ENCODE assay signal across 9 cellular contexts in genomic region chrX:55490121-55490520, GRCh38. TPM values are rescaled to one million over a fixed set of nuclear protein-coding genes. Genes with fewer than 3 reads are reported as not detected.
A peak's percentile ranks its signal among the peaks of the same experiment; 100 is the strongest.
DNase-seq lines count a peak whose midpoint lies in the region; ATAC-seq, FAIRE-seq and TF ChIP-seq lines count a peak whose summit lies in the region.
"Had no signal": no experiment of that assay in that cellular context is flagged by ENCODE, and none has a peak within 500 bp of the region (broad histone marks: within the 10 kb centered on the region; RNA-seq: fewer than 3 reads in every experiment).

No MANE protein-coding gene starts in this region.

- H3K4me1 Mint-ChIP-seq in CD8-positive, alpha-beta memory T cell: peaks cover 8 to 16% (median 10%) of the 10 kb centered on the region in 3 donors

- H3K4me2 ChIP-seq in parathyroid adenoma (ENCODE audit: low read length): peak overlapping the region; percentile 94

- peak overlapping the region; percentile 81 for H3K4me3 ChIP-seq in CD8-positive, alpha-beta memory T cell (ENCODE audit: low read length)
- H3K4me3 ChIP-seq in Peyer's patch: peak overlapping the region in 3 of 4 donors; percentile 59 to 66 (median 59)
- peak overlapping the region; percentile 65 for H3K4me3 ChIP-seq in epithelial cell of esophagus (ENCODE audit: low read length)
- peak overlapping the region; percentile 88 for H3K4me3 ChIP-seq in parathyroid adenoma (ENCODE audit: low read depth, low read length)
- no peak overlapping the region for H3K4me3 ChIP-seq in small intestine (ENCODE audit: low read depth in 1 of 2, low read length in 2 of 2)

- H3K27ac Mint-ChIP-seq in CD8-positive, alpha-beta memory T cell: peak overlapping the region in 4 of 8 donors; percentile 58 to 96 (median 88)

- H3K4me3 Mint-ChIP-seq in CD8-positive, alpha-beta memory T cell: peak overlapping the region; percentile 93 to 97 (median 93)

- WGBS in small intestine, 3 donors: 56 to 69% (median 66%) methylated on average over 4 of the region's 4 CpGs

- peaks cover 0 to 2% of the 10 kb centered on the region in 2 donors for H3K27me3 Mint-ChIP-seq in CD8-positive, alpha-beta memory T cell

- no peaks in the 10 kb centered on the region for H3K79me2 ChIP-seq in parathyroid adenoma

- H2AFZ ChIP-seq in parathyroid adenoma: peak overlapping the region; percentile 80

- no peaks in the 10 kb centered on the region for H3K9me3 Mint-ChIP-seq in CD8-positive, alpha-beta memory T cell

- peaks cover 6% of the 10 kb centered on the region for H3K4me1 ChIP-seq in CD8-positive, alpha-beta memory T cell (ENCODE audit: insufficient read depth, low read length)
- H3K4me1 ChIP-seq in Peyer's patch (peaks cover 0 to 7% (median 0%) of the 10 kb centered on the region in 4 donors), parathyroid adenoma (no peaks in the 10 kb centered on the region), small intestine (ENCODE audit: control insufficient read depth in 2 of 2, insufficient read depth in 1 of 2, low read depth in 1 of 2, low read length in 1 of 2) (no peaks in the 10 kb centered on the region)

- DNase-seq in CD8-positive, alpha-beta memory T cell: no peak
- DNase-seq in Peyer's patch: no peak
- no peak for DNase-seq in epithelial cell of esophagus (ENCODE audit: low read depth)
- DNase-seq in GM10266 (ENCODE audit: extremely low spot score): no peak
- no peak for DNase-seq in small intestine
- DNase-seq in HuH-7 (ENCODE audit: low spot score): no peak
- DNase-seq: NCI-H1048 had no signal

- H3K27me3 ChIP-seq in CD8-positive, alpha-beta memory T cell (ENCODE audit: insufficient read depth, low read length, poor library complexity, severe bottlenecking): no peaks in the 10 kb centered on the region
- H3K27me3 ChIP-seq in Peyer's patch: no peaks in the 10 kb centered on the region
- H3K27me3 ChIP-seq in parathyroid adenoma (ENCODE audit: control insufficient read depth, insufficient read depth, low read length): no peaks in the 10 kb centered on the region
- no peaks in the 10 kb centered on the region for H3K27me3 ChIP-seq in small intestine (ENCODE audit: control insufficient read depth in 2 of 2, insufficient read depth in 2 of 2, low read length in 2 of 2)

- H3K36me3 ChIP-seq in CD8-positive, alpha-beta memory T cell (ENCODE audit: insufficient read depth, low read length): no peaks in the 10 kb centered on the region
- no peaks in the 10 kb centered on the region for H3K36me3 ChIP-seq in Peyer's patch
- no peaks in the 10 kb centered on the region for H3K36me3 ChIP-seq in parathyroid adenoma (ENCODE audit: control insufficient read depth, insufficient read depth, low read length)
- no peaks in the 10 kb centered on the region for H3K36me3 ChIP-seq in small intestine (ENCODE audit: control insufficient read depth in 2 of 2, insufficient read depth in 2 of 2, low read length in 2 of 2)

- ATAC-seq in GM21723 (IDR thresholded peaks at IDR 0.05; ENCODE audit: unreplicated experiment): no peak

- H3K9ac ChIP-seq in parathyroid adenoma: peak overlapping the region; percentile 76

- POLR2A ChIA-PET in CD8-positive, alpha-beta memory T cell (lab: Charles Lee): no interaction called here

- H3K27ac ChIP-seq in CD8-positive, alpha-beta memory T cell (ENCODE audit: low read depth, low read length): peak overlapping the region; percentile 78
- H3K27ac ChIP-seq in Peyer's patch (peak overlapping the region in 3 of 4 donors; percentile 84 to 87 (median 86)), parathyroid adenoma (peak overlapping the region; percentile 99), small intestine (ENCODE audit: low read depth in 1 of 2, low read length in 1 of 2) (peak overlapping the region in 1 of 2 donors; percentile 96)

- CTCF ChIA-PET in CD8-positive, alpha-beta memory T cell (lab: Charles Lee): interaction anchor here (1.3 kb wide), 1 partner anchor 759 kb away, joined by 3 read pairs; no protein-coding TSS in a partner anchor

- no peak for TF ChIP-seq CTCF in Peyer's patch (IDR thresholded peaks at IDR 0.05)
- no peak for TF ChIP-seq CTCF in epithelial cell of esophagus (IDR thresholded peaks at IDR 0.05; ENCODE audit: insufficient read depth, low read depth, low read length, missing control alignments)
- no peak for TF ChIP-seq CTCF in parathyroid adenoma (IDR thresholded peaks at IDR 0.05)
- no peak for TF ChIP-seq CTCF in GM10266 (IDR thresholded peaks at IDR 0.05; ENCODE audit: control insufficient read depth, insufficient read depth, low read depth, missing control alignments)

- no peak for TF ChIP-seq POLR2A in Peyer's patch (IDR thresholded peaks at IDR 0.05)

- FAIRE-seq in small intestine (lab: Jason Lieb, UNC): no peak

- H3K36me3 Mint-ChIP-seq in CD8-positive, alpha-beta memory T cell: peaks cover 0 to 9% (median 0%) of the 10 kb centered on the region in 3 donors

- H3K9me3 ChIP-seq in CD8-positive, alpha-beta memory T cell (ENCODE audit: low read length): no peaks in the 10 kb centered on the region
- H3K9me3 ChIP-seq in Peyer's patch (no peaks in the 10 kb centered on the region), parathyroid adenoma (ENCODE audit: control insufficient read depth, low read length) (no peaks in the 10 kb centered on the region), small intestine (ENCODE audit: control insufficient read depth, low read depth) (no peaks in the 10 kb centered on the region)

RNA-seq across cellular contexts. Expression of gene USP51, which starts 0.5 kb away (rescaled TPM):
- total RNA-seq in CD8-positive, alpha-beta memory T cell: 1 to 10 TPM in 1 of 2 experiments, under 1 TPM in 1; 0.89 to 1.6 TPM
- polyA plus RNA-seq in CD8-positive, alpha-beta memory T cell: 0.14 TPM
- under 1 TPM; 0.18 to 0.83 (median 0.54) TPM for total RNA-seq in Peyer's patch
- polyA plus RNA-seq in small intestine: under 1 TPM in 1 of 3 donors, not detected in 2; 0.40 TPM

RNA-seq across cellular contexts. Expression of gene MAGEH1, which starts 38.2 kb away (rescaled TPM):
- 10 to 100 TPM; 15.4 to 16.7 TPM for total RNA-seq in CD8-positive, alpha-beta memory T cell
- 27.2 TPM for polyA plus RNA-seq in CD8-positive, alpha-beta memory T cell
- 1 to 10 TPM; 1.1 to 6.6 (median 3.1) TPM for total RNA-seq in Peyer's patch
- polyA plus RNA-seq in small intestine: 10 to 100 TPM in 1 of 3 donors, 1 to 10 TPM in 1, under 1 TPM in 1; 0.89 to 26.7 (median 3.5) TPM

Comparison
In these comparisons a context has a peak if more than half of its experiments do, and no peak if none do; other contexts are left out.
1. H3K4me3 ChIP-seq: peak in CD8-positive, alpha-beta memory T cell (single experiment), Peyer's patch (3 of 4), epithelial cell of esophagus (single experiment) and parathyroid adenoma (single experiment); none in small intestine (0 of 2).